In the genomic region with DNA sequence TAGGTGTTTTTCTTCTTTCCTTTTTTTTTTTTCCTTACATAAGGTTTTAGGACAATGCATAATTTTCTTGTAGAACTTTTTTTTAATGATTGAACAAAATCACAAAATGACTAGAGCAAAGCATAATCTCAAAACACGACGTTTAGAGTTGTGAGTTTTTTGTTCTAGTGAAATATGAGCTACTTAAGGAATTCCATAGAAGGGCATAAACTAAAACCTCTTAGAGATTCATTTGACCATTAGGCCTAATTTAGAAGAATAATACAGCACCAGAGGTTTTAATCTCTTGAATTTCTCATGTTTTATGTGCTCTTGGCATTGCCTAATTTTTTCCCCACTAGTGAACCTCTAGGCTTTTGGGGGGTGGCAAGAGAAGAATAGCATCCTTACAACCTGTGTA, we compare ENCODE assay signal across 28 cellular contexts.
"Had no signal": no experiment of that assay in that cellular context is flagged by ENCODE, and none has a peak within 500 bp of the region (broad histone marks: within the 10 kb centered on the region; RNA-seq: fewer than 3 reads in every experiment).

No MANE protein-coding gene starts in this region.

- H3K4me3 Mint-ChIP-seq: stimulated activated effector memory CD8-positive, alpha-beta T cell treated with anti-CD3 and anti-CD28 coated beads, Interleukin-12 subunit alpha, Interleukin-12 subunit beta, amount 100 ng/mL, for 72 hours; stimulated activated memory B cell treated with anti-CD40 and anti-IgM and Interleukin-4, amounts not matched to agents 10 μg/mL and 1 μg/mL and 100 μg/mL, for 72 hours; stimulated activated naive B cell treated with anti-CD40 and anti-IgM and Interleukin-4, amounts not matched to agents 10 μg/mL and 1 μg/mL and 100 μg/mL, for 72 hours; stimulated activated naive CD8-positive, alpha-beta T cell treated with anti-CD3 and anti-CD28 coated beads, Interleukin-15, amount 100 ng/mL, for 72 hours; stimulated activated naive CD8-positive, alpha-beta T cell treated with anti-CD3 and anti-CD28 coated beads, Interleukin-15, Interleukin-2, amounts not matched to agents 100 ng/mL and 50 ng/mL, for 24 hours; type B pancreatic cell had no signal

- H3K27ac Mint-ChIP-seq: stimulated activated effector memory CD8-positive, alpha-beta T cell treated with anti-CD3 and anti-CD28 coated beads, Interleukin-12 subunit alpha, Interleukin-12 subunit beta, amount 100 ng/mL, for 72 hours; stimulated activated memory B cell treated with anti-CD40 and anti-IgM and Interleukin-4, amounts not matched to agents 10 μg/mL and 1 μg/mL and 100 μg/mL, for 72 hours; stimulated activated naive B cell treated with anti-CD40 and anti-IgM and Interleukin-4, amounts not matched to agents 10 μg/mL and 1 μg/mL and 100 μg/mL, for 72 hours; stimulated activated naive CD8-positive, alpha-beta T cell treated with anti-CD3 and anti-CD28 coated beads, Interleukin-15, amount 100 ng/mL, for 72 hours; stimulated activated naive CD8-positive, alpha-beta T cell treated with anti-CD3 and anti-CD28 coated beads, Interleukin-15, Interleukin-2, amounts not matched to agents 100 ng/mL and 50 ng/mL, for 24 hours; type B pancreatic cell had no signal

- FAIRE-seq: urothelium cell line had no signal

- H3K36me3 Mint-ChIP-seq: stimulated activated effector memory CD8-positive, alpha-beta T cell treated with anti-CD3 and anti-CD28 coated beads, Interleukin-12 subunit alpha, Interleukin-12 subunit beta, amount 100 ng/mL, for 72 hours had no signal

- H3K36me3 ChIP-seq: stomach, suprapubic skin, thoracic aorta, thyroid gland, tibial artery, transverse colon, upper lobe of left lung, upper lobe of right lung, uterus, vagina had no signal

- H3K9me3 ChIP-seq: suprapubic skin, testis, thoracic aorta, thyroid gland, upper lobe of right lung, uterus, vagina had no signal

- DNase-seq: stimulated activated CD4-positive, alpha-beta T cell treated with anti-CD3 and anti-CD28 coated beads, Interleukin-2, amount 100 ng/mL, for 48 hours; stimulated activated CD4-positive, alpha-beta T cell treated with anti-CD3 and anti-CD28 coated beads, Interleukin-4, amount 100 ng/mL, for 1 hour; stimulated activated CD4-positive, alpha-beta T cell treated with anti-CD3 and anti-CD28 coated beads, Interleukin-4, amount 100 ng/mL, for 24 hours; stimulated activated CD4-positive, alpha-beta T cell treated with anti-CD3 and anti-CD28 coated beads, Interleukin-4, amount 100 ng/mL, for 4 hours; stimulated activated CD8-positive, alpha-beta memory T cell treated with anti-CD3 and anti-CD28 coated beads, Interleukin-4, amount 100 ng/mL, for 48 hours; stimulated activated naive B cell treated with anti-CD40 and anti-IgM and Interleukin-4, amounts not matched to agents 10 μg/mL and 1 μg/mL and 100 μg/mL, for 72 hours; stimulated activated naive CD4-positive, alpha-beta T cell; stimulated activated naive CD4-positive, alpha-beta T cell treated with Interleukin-2 at 50 U/mL for 16 hours; stimulated activated naive CD8-positive, alpha-beta T cell treated with anti-CD3 and anti-CD28 coated beads, Interleukin-15, amount 100 ng/mL, for 72 hours; stimulated activated naive CD8-positive, alpha-beta T cell treated with anti-CD3 and anti-CD28 coated beads, Interleukin-15, Interleukin-2, amounts not matched to agents 100 U/mL and 50 U/mL, for 24 hours; stomach; testis; tibial artery; transverse colon; trophoblast cell; upper lobe of left lung; upper lobe of right lung; uterus had no signal

- H3K27me3 ChIP-seq: stomach, suprapubic skin, testis, thyroid gland, tibial artery, tibial nerve, transverse colon, upper lobe of left lung, upper lobe of right lung, uterus, vagina had no signal

- H3K27me3 Mint-ChIP-seq: stimulated activated naive CD8-positive, alpha-beta T cell treated with anti-CD3 and anti-CD28 coated beads, Interleukin-15, Interleukin-2, amounts not matched to agents 100 ng/mL and 50 ng/mL, for 24 hours; type B pancreatic cell had no signal

- H3K27ac ChIP-seq: stomach, suprapubic skin, testis, thoracic aorta, thyroid gland, tibial artery, tibial nerve, transverse colon, upper lobe of left lung, upper lobe of right lung, uterus, vagina had no signal

- H3K4me1 Mint-ChIP-seq: stimulated activated effector memory CD8-positive, alpha-beta T cell treated with anti-CD3 and anti-CD28 coated beads, Interleukin-12 subunit alpha, Interleukin-12 subunit beta, amount 100 ng/mL, for 72 hours; stimulated activated memory B cell treated with anti-CD40 and anti-IgM and Interleukin-4, amounts not matched to agents 10 μg/mL and 1 μg/mL and 100 μg/mL, for 72 hours; stimulated activated naive B cell treated with anti-CD40 and anti-IgM and Interleukin-4, amounts not matched to agents 10 μg/mL and 1 μg/mL and 100 μg/mL, for 72 hours; stimulated activated naive CD8-positive, alpha-beta T cell treated with anti-CD3 and anti-CD28 coated beads, Interleukin-15, amount 100 ng/mL, for 72 hours had no signal

- H3K4me1 ChIP-seq: testis, transverse colon, upper lobe of left lung, upper lobe of right lung, uterus had no signal

- H3K4me3 ChIP-seq: stomach, suprapubic skin, testis, thoracic aorta, thyroid gland, tibial artery, tibial nerve, transverse colon, upper lobe of left lung, upper lobe of right lung, uterus, vagina had no signal
